Comparison of ENCODE assay signal across 18 cellular contexts in the genomic region with DNA sequence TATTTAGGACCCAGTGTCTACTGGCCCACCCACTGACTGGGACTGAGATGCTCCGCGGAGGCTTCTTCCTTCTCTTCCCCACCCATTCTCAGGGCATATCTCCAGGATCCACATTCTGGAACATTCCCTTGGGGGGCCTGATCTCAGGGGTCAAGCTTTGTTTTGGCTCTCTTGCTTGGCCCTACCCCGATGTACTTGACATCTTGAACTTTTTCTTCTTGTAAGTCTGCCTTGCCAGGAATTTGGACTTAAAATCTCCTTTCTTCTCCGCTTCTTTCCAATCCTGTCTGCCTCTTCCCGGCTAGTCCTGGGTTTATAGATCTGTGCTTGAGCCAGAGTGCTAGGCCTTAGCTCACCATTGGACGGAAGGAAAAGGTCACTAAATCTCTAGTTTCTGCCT. TPM values are rescaled to one million over a fixed set of nuclear protein-coding genes. Genes with fewer than 3 reads are reported as not detected.
DNase-seq lines count a peak whose midpoint lies in the region; ATAC-seq, FAIRE-seq and TF ChIP-seq lines count a peak whose summit lies in the region.
"Had no signal": no experiment of that assay in that cellular context is flagged by ENCODE, and none has a peak within 500 bp of the region (broad histone marks: within the 10 kb centered on the region; RNA-seq: fewer than 3 reads in every experiment).

No MANE protein-coding gene starts in this region.

- no peaks in the 10 kb centered on the region for H3K9me3 ChIP-seq in right cardiac atrium (ENCODE audit: control insufficient read depth, low read length)
- H3K9me3 ChIP-seq in pancreas, result no peaks in the 10 kb centered on the region
- H3K9me3 ChIP-seq in uterus, result no peaks in the 10 kb centered on the region

- intact Hi-C loops in right cardiac atrium (cut with DNase I), result no loop called here
- intact Hi-C loops in pancreas (cut with DNase I), result no loop called here
- intact Hi-C loops in uterus (cut with DNase I; ENCODE audit: low total_unique reads), result no loop called here

- DNase-seq in right cardiac atrium (peak; percentile 36 to 69 (median 69)), pancreas (peak in 1 of 6 donors; percentile 21), uterus (peak; percentile 44 to 67), T-helper 1 cell (no peak), NCI-H187 treated with DMSO at 0.1 percent for 48 hours (lab: John Stamatoyannopoulos, UW) (no peak), cerebellum (ENCODE audit: low spot score) (no peak)
- DNase-seq: Calu3; CD4-positive, alpha-beta T cell; DMS79; MV-4-11; NCI-H1436 treated with DMSO at 0.1 percent for 48 hours; NCI-H2227 treated with DMSO at 0.1 percent for 48 hours; NCI-H526 treated with DMSO at 0.1 percent for 48 hours had no signal

- ATAC-seq in right cardiac atrium, result peak; percentile 72 to 81
- ATAC-seq in pancreas, result peak in 3 of 4 donors; percentile 29 to 34 (median 33)
- ATAC-seq: GM12878, HCT116 had no signal

- H3K27me3 ChIP-seq in right cardiac atrium (ENCODE audit: control insufficient read depth, insufficient read depth) (no peaks in the 10 kb centered on the region), pancreas (no peaks in the 10 kb centered on the region), uterus (no peaks in the 10 kb centered on the region)

- peak; percentile 90 for FAIRE-seq in endometrium (lab: Jason Lieb, UNC)
- FAIRE-seq in pancreas (lab: Jason Lieb, UNC), result no peak
- FAIRE-seq: GM12878, GM18507 had no signal

- peaks cover 2% of the 10 kb centered on the region for H3K4me1 ChIP-seq in right cardiac atrium (ENCODE audit: control insufficient read depth, insufficient read depth, low read length)
- no peaks in the 10 kb centered on the region for H3K4me1 ChIP-seq in pancreas
- H3K4me1 ChIP-seq in uterus, result no peaks in the 10 kb centered on the region

- no peak overlapping the region for H3K4me3 ChIP-seq in right cardiac atrium (ENCODE audit: low read length)
- no peak overlapping the region for H3K4me3 ChIP-seq in pancreas
- H3K4me3 ChIP-seq in uterus, result no peak overlapping the region
- H3K4me3 ChIP-seq: GM12878 had no signal

- 50% methylated on average over 6 of the region's 6 CpGs for WGBS in right cardiac atrium
- WGBS in pancreas, 2 donors, result 83 to 91% methylated on average over 6 of the region's 6 CpGs

- H3K27ac ChIP-seq in right cardiac atrium (ENCODE audit: low read length) (no peak overlapping the region), pancreas (no peak overlapping the region), uterus (peak overlapping the region in 1 of 2 donors; percentile 25)

- TF ChIP-seq CTCF in pancreas (IDR thresholded peaks at IDR 0.05) (no peak), uterus (IDR thresholded peaks at IDR 0.05) (no peak)

- no peaks in the 10 kb centered on the region for H3K36me3 ChIP-seq in pancreas
- H3K36me3 ChIP-seq in uterus, result no peaks in the 10 kb centered on the region

- TF ChIP-seq POLR2A in uterus (IDR thresholded peaks at IDR 0.05), result no peak

RNA-seq across cellular contexts. Expression of gene DACT1, which starts 22.1 kb away (rescaled TPM):
- total RNA-seq in right cardiac atrium (10 to 100 TPM in 1 of 4 donors, 1 to 10 TPM in 3; 8.0 to 10.3 (median 9.8) TPM), pancreas (1 to 10 TPM in 3 of 6 donors, under 1 TPM in 3; 0.69 to 7.5 (median 1.2) TPM), uterus (10 to 100 TPM in 2 of 4 donors, 1 to 10 TPM in 2; 1.5 to 49.6 (median 10.5) TPM), cerebellum (47.7 TPM)
- polyA plus RNA-seq in right cardiac atrium (4.8 TPM), pancreas (1 to 10 TPM in 1 of 2 donors, under 1 TPM in 1; 0.80 to 1.3 TPM)
- total RNA-seq: Calu3, HT-29 had no signal

Comparison
In these comparisons a context has a peak if more than half of its experiments do, and no peak if none do; other contexts are left out.
1. DNase-seq: peak in right cardiac atrium (3 of 3) and uterus (2 of 2); none in T-helper 1 cell (0 of 5), NCI-H187 treated with DMSO at 0.1 percent for 48 hours (single experiment) and cerebellum (single experiment).